Comparison of ENCODE assay signal across 37 cellular contexts in genomic region chr16:71618429-71618828, GRCh38. TPM values are rescaled to one million over a fixed set of nuclear protein-coding genes. Genes with fewer than 3 reads are reported as not detected.
"Had no signal": no experiment of that assay in that cellular context is flagged by ENCODE, and none has a peak within 500 bp of the region (broad histone marks: within the 10 kb centered on the region; RNA-seq: fewer than 3 reads in every experiment).

No MANE protein-coding gene starts in this region.

- DNase-seq: activated effector memory CD4-positive, alpha-beta T cell treated with anti-CD3 and anti-CD28 coated beads, Interleukin-2, amount 50 U/mL, for 16 hours; activated effector memory CD4-positive, alpha-beta T cell treated with Interleukin-2 at 50 U/mL for 16 hours; activated gamma-delta T cell; activated gamma-delta T cell treated with Interleukin-2 at 50 U/mL for 16 hours; activated naive CD4-positive, alpha-beta T cell; activated naive CD4-positive, alpha-beta T cell treated with anti-CD3 and anti-CD28 coated beads for 36 hours; activated naive CD4-positive, alpha-beta T cell treated with anti-CD3 and anti-CD28 coated beads, Interleukin-2, amount 10 ng/mL, durations not matched to agents 7 days and 5 days; activated naive CD4-positive, alpha-beta T cell treated with anti-CD3 and anti-CD28 coated beads, Interleukin-2, amount 50 U/mL, for 16 hours; activated naive CD4-positive, alpha-beta T cell treated with Interleukin-2 at 50 U/mL for 16 hours; activated naive CD8-positive, alpha-beta T cell treated with anti-CD3 and anti-CD28 coated beads for 36 hours; activated naive CD8-positive, alpha-beta T cell treated with anti-CD3 and anti-CD28 coated beads, Interleukin-2, amount 10 ng/mL, durations not matched to agents 7 days and 5 days; activated naive CD8-positive, alpha-beta T cell treated with anti-CD3 and anti-CD28 coated beads, Interleukin-2, amount 50 U/mL, for 24 hours; activated T-cell treated with anti-CD3 and anti-CD28 coated beads, Interleukin-2, amount 50 U/mL, for 24 hours; activated T-cell treated with anti-CD3 and anti-CD28 coated beads, Interleukin-2, amount 50 U/mL, for 4 hours; activated T-cell treated with anti-CD3 and anti-CD28 coated beads, Interleukin-2, amount 50 U/mL, for 48 hours; activated T-cell treated with anti-CD3 and anti-CD28 coated beads, Interleukin-2, amount 50 U/mL, for 72 hours; adrenal gland; amniotic stem cell; amygdala; anterior cingulate cortex; aorta; body of pancreas; brain microvascular endothelial cell; caudate nucleus; central memory CD4-positive, alpha-beta T cell; cerebellar nuclear complex had no signal

- H3K4me1 ChIP-seq: adrenal gland, ascending aorta, body of pancreas, breast epithelium had no signal

- H3K27ac ChIP-seq: adrenal gland, ascending aorta, body of pancreas, brain microvascular endothelial cell, breast epithelium, cardiac muscle cell had no signal

- H3K36me3 ChIP-seq: adrenal gland, ascending aorta, brain microvascular endothelial cell, breast epithelium, cardiac muscle cell had no signal

- H3K27me3 ChIP-seq: adrenal gland, ascending aorta, body of pancreas, brain microvascular endothelial cell, breast epithelium had no signal

- ATAC-seq: activated naive CD4-positive, alpha-beta T cell treated with anti-CD3 and anti-CD28 coated beads, Interleukin-2, amount 50 U/mL, for 72 hours; activated naive CD8-positive, alpha-beta T cell treated with anti-CD3 and anti-CD28 coated beads, Interleukin-2, amount 50 U/mL, for 24 hours; activated T-cell treated with anti-CD3 and anti-CD28 coated beads, Interleukin-2, amount 50 U/mL, for 4 hours; activated T-cell treated with anti-CD3 and anti-CD28 coated beads, Interleukin-2, amount 50 U/mL, for 72 hours; activated T-helper 17 cell treated with anti-CD3 and anti-CD28 coated beads, Interleukin-2, amount 50 U/mL, for 72 hours; body of pancreas had no signal

- H3K4me3 ChIP-seq: adrenal gland, ascending aorta, body of pancreas, breast epithelium, cardiac muscle cell had no signal

- H3K9me3 ChIP-seq: adrenal gland, ascending aorta, body of pancreas, breast epithelium had no signal

- FAIRE-seq: astrocyte, bronchial epithelial cell had no signal

RNA-seq across cellular contexts. Expression of gene MARVELD3, which starts 7.6 kb away (rescaled TPM):
- total RNA-seq: activated naive CD4-positive, alpha-beta T cell treated with anti-CD3 and anti-CD28 coated beads for 36 hours; activated naive CD4-positive, alpha-beta T cell treated with anti-CD3 and anti-CD28 coated beads, Interleukin-2, amount 50 U/mL, for 72 hours; activated naive CD8-positive, alpha-beta T cell treated with anti-CD3 and anti-CD28 coated beads for 36 hours; activated naive CD8-positive, alpha-beta T cell treated with anti-CD3 and anti-CD28 coated beads, Interleukin-2, amount 10 ng/mL, durations not matched to agents 7 days and 5 days; activated T-cell treated with anti-CD3 and anti-CD28 coated beads, Interleukin-2, amount 50 U/mL, for 72 hours; activated T-helper 1 cell treated with anti-CD3 and anti-CD28 coated beads, Interleukin-12 subunit alpha, Interleukin-12 subunit beta, Interleukin-2, Interleukin-4 antibody, amounts not matched to agents 30 ng/mL and 10 ng/mL and 1 ng/mL, durations not matched to agents 14 hours and 24 hours and 36 hours; activated T-helper 17 cell treated with anti-CD3 and anti-CD28 coated beads, Interleukin-2, amount 50 U/mL, for 72 hours; activated T-helper 2 cell treated with anti-CD3 and anti-CD28 coated beads, Interferon-gamma antibody, Interleukin-2, Interleukin-4, amounts not matched to agents 10 μg/mL and 5 μg/mL and 100 μg/mL, durations not matched to agents 14 hours and 24 hours and 36 hours; aorta; ascending aorta; cardiac muscle cell; cardiac septum had no signal

RNA-seq across cellular contexts. Expression of gene TAT, which starts 41.5 kb away (rescaled TPM):
- total RNA-seq: activated naive CD4-positive, alpha-beta T cell treated with anti-CD3 and anti-CD28 coated beads for 36 hours; activated naive CD4-positive, alpha-beta T cell treated with anti-CD3 and anti-CD28 coated beads, Interleukin-2, amount 50 U/mL, for 72 hours; activated naive CD8-positive, alpha-beta T cell treated with anti-CD3 and anti-CD28 coated beads for 36 hours; activated naive CD8-positive, alpha-beta T cell treated with anti-CD3 and anti-CD28 coated beads, Interleukin-2, amount 10 ng/mL, durations not matched to agents 7 days and 5 days; activated T-cell treated with anti-CD3 and anti-CD28 coated beads, Interleukin-2, amount 50 U/mL, for 72 hours; activated T-helper 1 cell treated with anti-CD3 and anti-CD28 coated beads, Interleukin-12 subunit alpha, Interleukin-12 subunit beta, Interleukin-2, Interleukin-4 antibody, amounts not matched to agents 30 ng/mL and 10 ng/mL and 1 ng/mL, durations not matched to agents 14 hours and 24 hours and 36 hours; activated T-helper 17 cell treated with anti-CD3 and anti-CD28 coated beads, Interleukin-2, amount 50 U/mL, for 72 hours; activated T-helper 2 cell treated with anti-CD3 and anti-CD28 coated beads, Interferon-gamma antibody, Interleukin-2, Interleukin-4, amounts not matched to agents 10 μg/mL and 5 μg/mL and 100 μg/mL, durations not matched to agents 14 hours and 24 hours and 36 hours; aorta; astrocyte; body of pancreas; bronchial epithelial cell; cardiac muscle cell; cardiac septum; cerebellum had no signal
- polyA plus RNA-seq: aorta had no signal
